ENCODE assay signal across 1 cellular context in the genomic region with DNA sequence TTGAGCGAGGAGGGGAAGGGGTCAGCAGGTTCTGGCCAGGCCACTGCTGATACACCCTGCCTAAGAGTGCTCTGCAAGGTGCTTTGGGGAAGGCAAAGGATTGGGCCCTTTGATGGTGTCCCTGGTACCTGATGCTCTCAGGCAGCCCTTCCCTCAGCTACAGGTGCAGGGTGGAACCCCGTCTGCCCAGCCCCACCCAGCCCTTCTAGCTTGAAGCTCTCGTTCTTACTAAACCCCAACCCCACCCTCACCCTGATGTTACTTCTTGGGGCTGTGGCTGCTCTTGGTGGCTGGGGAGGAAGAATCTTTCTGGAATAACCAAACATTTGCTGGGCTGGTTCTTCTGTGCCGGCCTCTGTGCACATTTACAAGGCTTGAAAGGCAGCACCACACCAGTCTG.
TF ChIP-seq lines count a peak whose summit lies in the region.

No MANE protein-coding gene starts in this region.

TF ChIP-seq in IMR-90, 13 proteins besides CTCF, POLR2A, EP300 and RAD21:
- TF ChIP-seq, protein P1, sequence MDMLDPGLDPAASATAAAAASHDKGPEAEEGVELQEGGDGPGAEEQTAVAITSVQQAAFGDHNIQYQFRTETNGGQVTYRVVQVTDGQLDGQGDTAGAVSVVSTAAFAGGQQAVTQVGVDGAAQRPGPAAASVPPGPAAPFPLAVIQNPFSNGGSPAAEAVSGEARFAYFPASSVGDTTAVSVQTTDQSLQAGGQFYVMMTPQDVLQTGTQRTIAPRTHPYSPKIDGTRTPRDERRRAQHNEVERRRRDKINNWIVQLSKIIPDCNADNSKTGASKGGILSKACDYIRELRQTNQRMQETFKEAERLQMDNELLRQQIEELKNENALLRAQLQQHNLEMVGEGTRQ (IDR thresholded peaks at IDR 0.05; ENCODE audit: low read depth, low read length): no peak
- TF ChIP-seq BHLHE40 (IDR thresholded peaks at IDR 0.05; ENCODE audit: low read depth, low read length): no peak
- TF ChIP-seq CHD1 (IDR thresholded peaks at IDR 0.05; ENCODE audit: low read depth, low read length): no peak
- no peak for TF ChIP-seq NFE2L2 (IDR thresholded peaks at IDR 0.05; ENCODE audit: low read depth, low read length)
- no peak for TF ChIP-seq RCOR1 (IDR thresholded peaks at IDR 0.05; ENCODE audit: insufficient replicate concordance, low read length)
- no peak for TF ChIP-seq RFX5 (IDR thresholded peaks at IDR 0.05; ENCODE audit: low read depth, low read length)
